In genomic region chr12:45712319-45712718, GRCh38 we compare ENCODE assay signal across 18 cellular contexts.
"Had no signal": no experiment of that assay in that cellular context is flagged by ENCODE, and none has a peak within 500 bp of the region (broad histone marks: within the 10 kb centered on the region; RNA-seq: fewer than 3 reads in every experiment).

No MANE protein-coding gene starts in this region.

- DNase-seq: Karpas-422, KG1, MG63, NCI-H1092 treated with DMSO at 0.1 percent for 48 hours, NCI-H1436, NCI-H187, NCI-H2029, NCI-H2081 treated with DMSO at 0.1 percent for 48 hours, NCI-H2171, NCI-H446, NCI-H510A, NCI-H524 treated with DMSO at 0.1 percent for 48 hours, NCI-H69, NCI-H774, Right ventricle myocardium superior, RPMI8226, SIG-M5 had no signal

- ATAC-seq: HepG2 had no signal
